In the genomic region with DNA sequence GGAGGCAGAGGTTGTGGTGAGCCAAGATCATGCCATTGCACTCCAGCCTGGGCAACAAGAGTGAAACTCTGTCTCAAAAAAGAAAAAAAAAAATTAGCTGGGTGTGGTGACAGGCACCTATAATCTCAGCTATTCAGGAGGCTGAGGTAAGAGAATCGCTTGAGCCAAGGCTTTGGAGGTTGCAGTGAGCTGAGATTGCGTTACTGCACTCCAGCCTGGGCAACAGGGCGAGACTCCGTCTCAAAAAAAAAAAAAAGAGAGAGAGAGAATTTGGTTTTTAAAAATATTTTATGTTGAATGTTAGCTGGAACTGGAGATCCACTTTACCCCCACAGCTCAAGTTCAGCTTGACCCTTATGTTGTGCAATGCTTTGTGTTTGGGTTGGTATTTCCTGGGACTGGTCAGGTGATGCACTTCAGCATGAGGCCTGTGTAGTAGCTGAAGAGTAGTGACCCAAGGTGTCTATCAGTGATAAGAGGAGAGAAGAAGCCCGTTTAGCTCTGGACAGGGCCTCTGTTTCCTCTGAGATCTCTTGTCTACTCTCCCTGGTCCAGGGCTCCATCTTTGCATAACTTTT, we compare ENCODE assay signal across 13 cellular contexts.
A peak's percentile ranks its signal among the peaks of the same experiment; 100 is the strongest.
DNase-seq lines count a peak whose midpoint lies in the region; ATAC-seq and TF ChIP-seq lines count a peak whose summit lies in the region.
"Had no signal": no experiment of that assay in that cellular context is flagged by ENCODE, and none has a peak within 500 bp of the region (broad histone marks: within the 10 kb centered on the region; RNA-seq: fewer than 3 reads in every experiment).

No MANE protein-coding gene starts in this region.

- no peak for ATAC-seq in GM18858 (IDR thresholded peaks at IDR 0.05; ENCODE audit: unreplicated experiment)

- H3K27ac Mint-ChIP-seq in nephron, result peak overlapping the region; percentile 67 to 80 (median 74)

- H3K4me1 Mint-ChIP-seq in nephron, result peaks cover 68% of the 10 kb centered on the region

- no peaks in the 10 kb centered on the region for H3K36me3 Mint-ChIP-seq in nephron (ENCODE audit: low read depth)

- no peak overlapping the region for H3K4me3 Mint-ChIP-seq in nephron

- no peak for TF ChIP-seq CTCF in nephron (IDR thresholded peaks at IDR 0.05; ENCODE audit: unreplicated experiment in 3 of 3)

- H3K27ac ChIP-seq in epithelial cell of prostate, result peak overlapping the region; percentile 43
- H3K27ac ChIP-seq: C4-2B, Peyer's patch had no signal

- no peaks in the 10 kb centered on the region for H3K27me3 Mint-ChIP-seq in nephron (ENCODE audit: low read depth)

- DNase-seq in EH (ENCODE audit: low read depth), result peak; percentile 59
- DNase-seq in NCI-H226, result peak; percentile 92
- DNase-seq in epithelial cell of prostate (ENCODE audit: low read depth, low spot score), result no peak
- no peak for DNase-seq in 8988T
- no peak for DNase-seq in NCI-H187 (lab: John Stamatoyannopoulos, UW)
- DNase-seq in superior temporal gyrus (ENCODE audit: extremely low spot score), result no peak
- DNase-seq: caudate nucleus; NCI-H1694; Peyer's patch; stimulated activated CD8-positive, alpha-beta memory T cell treated with anti-CD3 and anti-CD28 coated beads, Interleukin-4, amount 100 ng/mL, for 48 hours had no signal

- H3K9me3 Mint-ChIP-seq in nephron, result no peaks in the 10 kb centered on the region

Comparison
In these comparisons a context has a peak if more than half of its experiments do, and no peak if none do; other contexts are left out.
1. DNase-seq: peak in EH (single experiment) and NCI-H226 (single experiment); none in epithelial cell of prostate (single experiment), 8988T (single experiment), NCI-H187 (0 of 2) and superior temporal gyrus (single experiment).